8 cellular contexts compared by ENCODE assay signal in genomic region chr1:156212833-156213643, GRCh38. TPM values are rescaled to one million over a fixed set of nuclear protein-coding genes. Genes with fewer than 3 reads are reported as not detected.
DNase-seq lines count a peak whose midpoint lies in the region; ATAC-seq and TF ChIP-seq lines count a peak whose summit lies in the region.

PMF1 (plus strand) TSS chr1:156213007; CDS start chr1:156213016, 9 bp downstream.

- peaks cover 13% of the 10 kb centered on the region for H3K4me1 ChIP-seq in prostate gland (replicated peaks)

- H3K27me3 ChIP-seq in prostate gland (replicated peaks; ENCODE audit: insufficient read depth) = no peaks in the 10 kb centered on the region

- no peaks in the 10 kb centered on the region for H3K9me3 ChIP-seq in prostate gland

- WGBS in prostate gland = under 1% methylated on average over 61 of the region's 61 CpGs

- H3K27ac ChIP-seq in angular gyrus (ENCODE audit: low read depth, low read length) (peak within 1 kb of the TSS; percentile 98), prostate gland (peak within 1 kb of the TSS; percentile 93)

- TF ChIP-seq CTCF in prostate gland (IDR thresholded peaks at IDR 0.05) = peak in 1 of 4 experiments; percentile 18

- peak; percentile 47 for TF ChIP-seq POLR2A in prostate gland (IDR thresholded peaks at IDR 0.05)

- no peaks in the 10 kb centered on the region for H3K36me3 ChIP-seq in prostate gland

- intact Hi-C loops in left ventricle myocardium superior (cut with micrococcal nuclease) = no loop called here
- intact Hi-C loops in prostate gland (cut with DNase I) = loop anchor here (2.0 to 5.0 kb wide), 3 partner anchors 20 to 116 kb away; no protein-coding TSS in a partner anchor

- DNase-seq in NCI-H187 treated with DMSO at 0.1 percent for 48 hours (lab: John Stamatoyannopoulos, UW) (peak; percentile 94), T-helper 2 cell (peak; percentile 90 to 98 (median 94)), left ventricle myocardium superior (peak; percentile 98), prostate gland (ENCODE audit: low spot score) (peak; percentile 98), ureter (ENCODE audit: low spot score) (peak; percentile 97)

- ATAC-seq in GM18499 (IDR thresholded peaks at IDR 0.05; ENCODE audit: insufficient read depth, unreplicated experiment) = peak; percentile 49
- peak; percentile 90 for ATAC-seq in HG02938 (IDR thresholded peaks at IDR 0.05; ENCODE audit: unreplicated experiment)
- peak; percentile 98 for ATAC-seq in left ventricle myocardium superior

- peak within 1 kb of the TSS; percentile 49 to 56 for H3K4me3 ChIP-seq in prostate gland

RNA-seq across cellular contexts. Expression of gene PMF1, which starts in this region (rescaled TPM):
- 65.1 TPM for total RNA-seq in left ventricle myocardium superior
- 100 to 1,000 TPM in 1 of 2 donors, 10 to 100 TPM in 1; 64.6 to 125 TPM for total RNA-seq in prostate gland
- 59.3 TPM for total RNA-seq in ureter

Comparison
In these comparisons a context has a peak if more than half of its experiments do, and no peak if none do; other contexts are left out.
1. Peak in every context shown above with its lines: DNase-seq, ATAC-seq, H3K4me3 ChIP-seq and H3K27ac ChIP-seq.